ENCODE assay signal across 18 cellular contexts in genomic region chr17:64326030-64326419, GRCh38.
A peak's percentile ranks its signal among the peaks of the same experiment; 100 is the strongest.
DNase-seq lines count a peak whose midpoint lies in the region; ATAC-seq, FAIRE-seq and TF ChIP-seq lines count a peak whose summit lies in the region.
"Had no signal": no experiment of that assay in that cellular context is flagged by ENCODE, and none has a peak within 500 bp of the region (broad histone marks: within the 10 kb centered on the region; RNA-seq: fewer than 3 reads in every experiment).

No MANE protein-coding gene starts in this region.

- no peaks in the 10 kb centered on the region for H4K20me1 ChIP-seq in HepG2 (ENCODE audit: insufficient read depth, low read length)

- no peak overlapping the region for H2AFZ ChIP-seq in HepG2 (ENCODE audit: low read length)
- H2AFZ ChIP-seq: GM23338 had no signal

- FAIRE-seq in HepG2 (lab: Jason Lieb, UNC): no peak
- FAIRE-seq: keratinocyte had no signal

- no peaks in the 10 kb centered on the region for H3K79me2 ChIP-seq in HepG2 (ENCODE audit: insufficient read depth, low read length)

- H3K4me1 ChIP-seq in CD4-positive, alpha-beta memory T cell (ENCODE audit: insufficient read depth, low read length): peaks cover 9% of the 10 kb centered on the region
- H3K4me1 ChIP-seq in HepG2 (ENCODE audit: insufficient read depth, low read length) (peaks cover 72% of the 10 kb centered on the region), spleen (peaks cover 34 to 97% (median 80%) of the 10 kb centered on the region in 6 donors), foreskin keratinocyte (no peaks in the 10 kb centered on the region)

- peak overlapping the region in 4 of 7 donors; percentile 48 to 84 (median 68) for H3K27ac Mint-ChIP-seq in CD4-positive, alpha-beta memory T cell
- peak overlapping the region; percentile 62 for H3K27ac Mint-ChIP-seq in activated CD8-positive, alpha-beta T cell treated with anti-CD3 and anti-CD28 coated beads, Interleukin-2, amount 10 ng/mL, durations not matched to agents 7 days and 5 days
- H3K27ac Mint-ChIP-seq: GM23338 had no signal

- peaks cover 0 to 1% of the 10 kb centered on the region in 2 donors for H3K27me3 Mint-ChIP-seq in CD4-positive, alpha-beta memory T cell
- H3K27me3 Mint-ChIP-seq in activated CD8-positive, alpha-beta T cell treated with anti-CD3 and anti-CD28 coated beads, Interleukin-2, amount 10 ng/mL, durations not matched to agents 7 days and 5 days (ENCODE audit: low read depth): no peaks in the 10 kb centered on the region

- no peak for ATAC-seq in activated CD8-positive, alpha-beta T cell treated with anti-CD3 and anti-CD28 coated beads, Interleukin-2, amount 10 ng/mL, durations not matched to agents 7 days and 5 days
- ATAC-seq in HepG2 (peak; percentile 52), foreskin keratinocyte (no peak), GM21515 (IDR thresholded peaks at IDR 0.05; ENCODE audit: unreplicated experiment) (no peak)
- ATAC-seq: GM23338 had no signal

- in situ Hi-C loops in HepG2 (cut with HindIII; ENCODE audit: extremely low pct_ligation_motif_present, low pct_unique_long_range_greater_than_20kb): no loop called here

- DNase-seq in CD4-positive, alpha-beta memory T cell: no peak
- no peak for DNase-seq in activated CD8-positive, alpha-beta T cell treated with anti-CD3 and anti-CD28 coated beads, Interleukin-2, amount 10 ng/mL, durations not matched to agents 7 days and 5 days
- DNase-seq in HepG2 (ENCODE audit: low spot score) (no peak), spleen (no peak), NCI-H446 (lab: John Stamatoyannopoulos, UW) (no peak), foreskin keratinocyte (no peak), NCI-H1105 treated with DMSO at 0.1 percent for 48 hours (lab: John Stamatoyannopoulos, UW) (no peak)
- DNase-seq: activated T-cell treated with anti-CD3 and anti-CD28 coated beads for 4 hours; central memory CD4-positive, alpha-beta T cell; DMS53; glutamatergic neuron; NCI-H774; stimulated activated CD4-positive, alpha-beta T cell treated with anti-CD3 and anti-CD28 coated beads, Interleukin-4, amount 100 ng/mL, for 1 hour had no signal

- no peaks in the 10 kb centered on the region for H3K9me3 Mint-ChIP-seq in CD4-positive, alpha-beta memory T cell
- H3K9me3 Mint-ChIP-seq in activated CD8-positive, alpha-beta T cell treated with anti-CD3 and anti-CD28 coated beads, Interleukin-2, amount 10 ng/mL, durations not matched to agents 7 days and 5 days (ENCODE audit: insufficient read depth): no peaks in the 10 kb centered on the region
- H3K9me3 Mint-ChIP-seq: activated naive CD4-positive, alpha-beta T cell treated with anti-CD3 and anti-CD28 coated beads, Interleukin-2, amount 50 U/mL, for 72 hours; GM23338 had no signal

- TF ChIP-seq EP300 in HepG2 (IDR thresholded peaks at IDR 0.05; ENCODE audit: low read depth in 2 of 2, low read length in 2 of 2): no peak
- no peak for TF ChIP-seq EP300 in HepG2 (CRISPR knock-in tag; IDR thresholded peaks at IDR 0.05; ENCODE audit: borderline replicate concordance)

- H3K4me3 ChIP-seq in CD4-positive, alpha-beta memory T cell (ENCODE audit: low read length in 2 of 2): no peak overlapping the region
- peak overlapping the region in 2 of 3 experiments; percentile 24 to 55; a peak in 4 of 6 replicates for H3K4me3 ChIP-seq in HepG2 (replicated peaks in 1 of 3; ENCODE audit: insufficient read depth in 1 of 3, low read depth in 2 of 3, low read length in 3 of 3)
- peak overlapping the region in 1 of 8 donors; percentile 24 for H3K4me3 ChIP-seq in spleen
- H3K4me3 ChIP-seq: GM23338 had no signal

- intact Hi-C loops in CD4-positive, alpha-beta memory T cell (cut with micrococcal nuclease): no loop called here
- intact Hi-C loops in HepG2 (cut with micrococcal nuclease; ENCODE audit: unreplicated experiment) (loop anchor here (10.0 kb wide), 2 partner anchors 169 to 319 kb away; partner anchors contain the start of gene POLG2), spleen (cut with DNase I; ENCODE audit: low total_unique reads) (no loop called here)

- H3K36me3 Mint-ChIP-seq in CD4-positive, alpha-beta memory T cell: no peaks in the 10 kb centered on the region
- peaks cover 48% of the 10 kb centered on the region for H3K36me3 Mint-ChIP-seq in activated CD8-positive, alpha-beta T cell treated with anti-CD3 and anti-CD28 coated beads, Interleukin-2, amount 10 ng/mL, durations not matched to agents 7 days and 5 days (ENCODE audit: low read depth)
- H3K36me3 Mint-ChIP-seq: activated naive CD4-positive, alpha-beta T cell treated with anti-CD3 and anti-CD28 coated beads, Interleukin-2, amount 50 U/mL, for 72 hours had no signal

- 0 out of 2 replicates have a peak overlapping the region, but pooled peaks have one; percentile 34 for H3K9ac ChIP-seq in HepG2 (ENCODE audit: insufficient read depth, low read depth, low read length)

- no CpG with 5 or more reads among the region's 1 CpG for WGBS in HepG2 (ENCODE audit: low lambda C conversion rate)
- 10 to 29% (median 18%) methylated on average over 1 of the region's 1 CpG; no CpG with 5 or more reads in 1 of the 5 donors for WGBS in spleen, 5 donors

- no peaks in the 10 kb centered on the region for H3K27me3 ChIP-seq in CD4-positive, alpha-beta memory T cell (ENCODE audit: insufficient read depth, low read length)
- H3K27me3 ChIP-seq in HepG2 (ENCODE audit: control insufficient read depth in 1 of 2, insufficient read depth in 2 of 2, low read length in 2 of 2) (no peaks in the 10 kb centered on the region), spleen (replicated peaks in 1 of 7) (no peaks in the 10 kb centered on the region), foreskin keratinocyte (peaks cover 18% of the 10 kb centered on the region)
- H3K27me3 ChIP-seq: BE2C had no signal

- peaks cover 0 to 7% (median 1%) of the 10 kb centered on the region in 4 donors for H3K4me1 Mint-ChIP-seq in CD4-positive, alpha-beta memory T cell
- H3K4me1 Mint-ChIP-seq in activated CD8-positive, alpha-beta T cell treated with anti-CD3 and anti-CD28 coated beads, Interleukin-2, amount 10 ng/mL, durations not matched to agents 7 days and 5 days (ENCODE audit: low read depth): peaks cover 8% of the 10 kb centered on the region

- BruUV-seq in HepG2 (replicated peaks; lab: Mats Ljungman, UMichigan): no TSS peak

- no peak for TF ChIP-seq RAD21 in HepG2 (CRISPR knock-in tag; IDR thresholded peaks at IDR 0.05)

- POLR2A ChIA-PET in CD4-positive, alpha-beta memory T cell (lab: Charles Lee; ENCODE audit: partially characterized antibody): no interaction called here
- POLR2A ChIA-PET in activated CD8-positive, alpha-beta T cell treated with anti-CD3 and anti-CD28 coated beads, Interleukin-2, amount 10 ng/mL, durations not matched to agents 7 days and 5 days (lab: Charles Lee): no interaction called here
- POLR2A ChIA-PET in HepG2 (lab: Yijun Ruan, JAX): no interaction called here

- no peaks in the 10 kb centered on the region for H3K9me3 ChIP-seq in CD4-positive, alpha-beta memory T cell (ENCODE audit: control insufficient read depth in 1 of 2, low read length in 2 of 2)
- H3K9me3 ChIP-seq in HepG2 (ENCODE audit: low read length) (no peaks in the 10 kb centered on the region), spleen (no peaks in the 10 kb centered on the region)
- H3K9me3 ChIP-seq: BE2C had no signal

- CTCF ChIA-PET in CD4-positive, alpha-beta memory T cell (lab: Charles Lee; ENCODE audit: partially characterized antibody): interaction anchor here (15.0 kb wide), 1 partner anchor 94 kb away, joined by 257 read pairs; no protein-coding TSS in a partner anchor
- CTCF ChIA-PET in activated CD8-positive, alpha-beta T cell treated with anti-CD3 and anti-CD28 coated beads, Interleukin-2, amount 10 ng/mL, durations not matched to agents 7 days and 5 days (lab: Charles Lee): interaction anchor here (0.7 to 6.9 kb wide), 3 partner anchors 13 to 92 kb away, joined by 3 to 55 read pairs (median 6); no protein-coding TSS in a partner anchor
- CTCF ChIA-PET in HepG2 (lab: Yijun Ruan, JAX; ENCODE audit: low intra/inter-chr PET ratio, low total read pairs): interaction anchor here (1.2 kb wide), 1 partner anchor 93 kb away, joined by 3 read pairs; no protein-coding TSS in a partner anchor

- H3K4me2 ChIP-seq in HepG2 (ENCODE audit: low read depth, low read length): peak overlapping the region; percentile 75
- H3K4me2 ChIP-seq: GM23338 had no signal

- TF ChIP-seq CTCF in HepG2 (CRISPR knock-in tag; IDR thresholded peaks at IDR 0.05) (no peak), spleen (IDR thresholded peaks at IDR 0.05 in 8 of 11, conservative IDR thresholded peaks at IDR 0.05 in 3 of 11) (no peak), foreskin keratinocyte (conservative IDR thresholded peaks at IDR 0.05) (no peak)

- TF ChIP-seq POLR2A in HepG2 (IDR thresholded peaks at IDR 0.05; ENCODE audit: insufficient read depth in 1 of 2, low read depth in 2 of 2, low read length in 2 of 2): no peak
- TF ChIP-seq POLR2A in spleen (IDR thresholded peaks at IDR 0.05): no peak

- no peak overlapping the region for H3K27ac ChIP-seq in CD4-positive, alpha-beta memory T cell (ENCODE audit: low read depth, low read length)
- H3K27ac ChIP-seq in HepG2 (ENCODE audit: extremely low read length, insufficient read depth, low read length) (peak overlapping the region; percentile 51), spleen (peak overlapping the region; percentile 63 to 96 (median 87)), foreskin keratinocyte (no peak overlapping the region)

- H3K36me3 ChIP-seq in CD4-positive, alpha-beta memory T cell (ENCODE audit: insufficient read depth, low read length): no peaks in the 10 kb centered on the region
- H3K36me3 ChIP-seq in HepG2 (replicated peaks in 1 of 2; ENCODE audit: control insufficient read depth in 1 of 2, insufficient read depth in 2 of 2, low read length in 2 of 2) (no peaks in the 10 kb centered on the region), spleen (peaks cover 0 to 65% (median 28%) of the 10 kb centered on the region in 6 donors)
- H3K36me3 ChIP-seq: BE2C had no signal

- no peak overlapping the region for H3K4me3 Mint-ChIP-seq in CD4-positive, alpha-beta memory T cell
- no peak overlapping the region for H3K4me3 Mint-ChIP-seq in activated CD8-positive, alpha-beta T cell treated with anti-CD3 and anti-CD28 coated beads, Interleukin-2, amount 10 ng/mL, durations not matched to agents 7 days and 5 days
- H3K4me3 Mint-ChIP-seq: GM23338 had no signal

TF ChIP-seq in HepG2, 621 proteins besides CTCF, POLR2A, EP300 and RAD21 (continues in another document):
- TF ChIP-seq ZNF569 (CRISPR knock-in tag; IDR thresholded peaks at IDR 0.05; ENCODE audit: borderline replicate concordance): no peak
- TF ChIP-seq MXD3 (CRISPR knock-in tag; IDR thresholded peaks at IDR 0.05): no peak

Comparison
In these comparisons a context has a peak if more than half of its experiments do, and no peak if none do; other contexts are left out.
1. H3K27ac ChIP-seq: peak in HepG2 (single experiment) and spleen (8 of 8); none in CD4-positive, alpha-beta memory T cell (single experiment) and foreskin keratinocyte (single experiment).
2. H3K4me3 ChIP-seq: peak in HepG2 (2 of 3); none in CD4-positive, alpha-beta memory T cell (0 of 2).